In genomic region chr20:40251284-40251932, GRCh38 we compare ENCODE assay signal across 8 cellular contexts.
DNase-seq lines count a peak whose midpoint lies in the region; ATAC-seq, FAIRE-seq and TF ChIP-seq lines count a peak whose summit lies in the region.

No MANE protein-coding gene starts in this region.

- peak; percentile 51 for FAIRE-seq in K562 (lab: Jason Lieb, UNC)

- WGBS in K562 (ENCODE audit: insufficient coverage, low coverage, missing lambda C conversion rate) = 2% methylated on average over 9 of the region's 9 CpGs
- 71 to 73% methylated on average over 9 of the region's 9 CpGs for WGBS in lung, 2 donors

- TF ChIP-seq EP300 in K562 (IDR thresholded peaks at IDR 0.05; ENCODE audit: low read length) = no peak

- no peaks in the 10 kb centered on the region for H3K9me1 ChIP-seq in K562 (ENCODE audit: control insufficient read depth, insufficient read depth, low read length)

- H3K36me3 ChIP-seq in K562 (ENCODE audit: control insufficient read depth, insufficient read depth, low read length) = no peaks in the 10 kb centered on the region
- no peaks in the 10 kb centered on the region for H3K36me3 ChIP-seq in lung (ENCODE audit: control insufficient read depth in 2 of 2, insufficient read depth in 2 of 2, low read length in 2 of 2)

- H3K27me3 ChIP-seq in K562 (ENCODE audit: control insufficient read depth in 2 of 2, insufficient read depth in 2 of 2, low read length in 2 of 2) (no peaks in the 10 kb centered on the region), lung (ENCODE audit: control insufficient read depth, insufficient read depth) (no peaks in the 10 kb centered on the region)

- no peaks in the 10 kb centered on the region for H3K9me3 ChIP-seq in K562 (replicated peaks; ENCODE audit: control insufficient read depth, insufficient read depth, low read depth, low read length)
- peaks cover 0 to 3% of the 10 kb centered on the region in 2 donors for H3K9me3 ChIP-seq in lung (ENCODE audit: control insufficient read depth in 2 of 2, insufficient read depth in 1 of 2, low read length in 1 of 2)

- peak; percentile 63; the same call in 2 of the 3 replicates for ATAC-seq in K562
- no peak for ATAC-seq in lung (ENCODE audit: insufficient read depth, low FRiP score)
- ATAC-seq in GM21526 (IDR thresholded peaks at IDR 0.05; ENCODE audit: low FRiP score, unreplicated experiment) = no peak
- no peak for ATAC-seq in GM19324 (IDR thresholded peaks at IDR 0.05; ENCODE audit: low FRiP score, unreplicated experiment)

- H3K4me1 ChIP-seq in K562 (replicated peaks in 1 of 2; ENCODE audit: control insufficient read depth in 2 of 2, insufficient read depth in 2 of 2, low read length in 2 of 2) = no peaks in the 10 kb centered on the region
- no peaks in the 10 kb centered on the region for H3K4me1 ChIP-seq in lung (ENCODE audit: control insufficient read depth in 2 of 2, insufficient read depth in 2 of 2, low read length in 2 of 2)

- CTCF ChIA-PET in K562 (lab: Yijun Ruan, JAX; ENCODE audit: low intra/inter-chr PET ratio) = no interaction called here

- DNase-seq in ELR (ENCODE audit: low read depth) = peak; percentile 42
- peak; percentile 3 to 13 for DNase-seq in Kasumi-1 (lab: John Stamatoyannopoulos, UW)
- peak in 3 of 4 experiments; percentile 8 to 51 (median 27) for DNase-seq in K562 (ENCODE audit: extremely low read depth in 1 of 4, low spot score in 3 of 4)
- no peak for DNase-seq in lung (ENCODE audit: low spot score)
- DNase-seq in middle frontal gyrus (ENCODE audit: extremely low spot score, low spot score) = no peak
- no peak for DNase-seq in activated CD4-positive, alpha-beta T cell treated with anti-CD3 and anti-CD28 coated beads for 4 hours

- no peaks in the 10 kb centered on the region for H4K20me1 ChIP-seq in K562 (replicated peaks; ENCODE audit: control insufficient read depth, insufficient read depth, low read length)

- H3K9ac ChIP-seq in K562 (ENCODE audit: insufficient read depth in 1 of 2, low read depth in 2 of 2, low read length in 2 of 2) = no peak overlapping the region

- TF ChIP-seq POLR2A in K562 (conservative IDR thresholded peaks at IDR 0.05) = no peak

- no TSS peak for BruUV-seq in K562 (replicated peaks; lab: Mats Ljungman, UMichigan)

- TF ChIP-seq CTCF in K562 (IDR thresholded peaks at IDR 0.05 in 2 of 3, conservative IDR thresholded peaks at IDR 0.05 in 1 of 3; ENCODE audit: insufficient read depth in 2 of 3, low read depth in 1 of 3, low read length in 3 of 3) (peak; percentile 40 to 66 (median 47)), lung (IDR thresholded peaks at IDR 0.05; ENCODE audit: control extremely low read depth, extremely low read depth) (peak; percentile 19)

- TF ChIP-seq RAD21 in K562 (CRISPR knock-in tag; conservative IDR thresholded peaks at IDR 0.05 in 1 of 2, IDR thresholded peaks at IDR 0.05 in 1 of 2) = peak in 1 of 2 experiments; percentile 44; a peak in 2 of 4 replicates

- in situ Hi-C loops in K562 (cut with MboI) = no loop called here

- H3K27ac ChIP-seq in K562 (ENCODE audit: extremely low read depth, low read depth, low read length) = no peak overlapping the region
- H3K27ac ChIP-seq in lung (ENCODE audit: low read depth in 1 of 2, low read length in 1 of 2) = no peak overlapping the region

- H3K4me2 ChIP-seq in K562 (ENCODE audit: insufficient read depth, low read length) = no peak overlapping the region

- no peak overlapping the region for H2AFZ ChIP-seq in K562 (ENCODE audit: low read depth, low read length)

- POLR2A ChIA-PET in K562 (lab: Yijun Ruan, JAX) = no interaction called here

- intact Hi-C loops in K562 (cut with micrococcal nuclease) = loop anchor here (5.0 kb wide), 1 partner anchor 984 kb away; no protein-coding TSS in a partner anchor

- no peak overlapping the region for H3K4me3 ChIP-seq in K562
- no peak overlapping the region for H3K4me3 ChIP-seq in lung

- H3K79me2 ChIP-seq in K562 (ENCODE audit: control insufficient read depth, insufficient read depth, low read length) = no peaks in the 10 kb centered on the region

TF ChIP-seq in K562, 482 proteins besides CTCF, POLR2A, EP300 and RAD21:
- TF ChIP-seq SMC3 (conservative IDR thresholded peaks at IDR 0.05; ENCODE audit: insufficient read depth, low read depth, low read length) = 0 out of 2 replicates have a peak, but pooled peaks have one; percentile 17
- TF ChIP-seq ZNF239 (CRISPR knock-in tag; IDR thresholded peaks at IDR 0.05) = no peak
- TF ChIP-seq ZBTB7A (IDR thresholded peaks at IDR 0.05; ENCODE audit: borderline replicate concordance, control insufficient read depth, low read depth, low read length) = no peak

Comparison
In these comparisons a context has a peak if more than half of its experiments do, and no peak if none do; other contexts are left out.
1. DNase-seq: peak in ELR (single experiment), Kasumi-1 (2 of 2) and K562 (3 of 4); none in lung (single experiment), middle frontal gyrus (single experiment) and activated CD4-positive, alpha-beta T cell treated with anti-CD3 and anti-CD28 coated beads for 4 hours (0 of 2).